ENCODE assay signal across 24 cellular contexts in genomic region chr2:237546040-237546875, GRCh38. TPM values are rescaled to one million over a fixed set of nuclear protein-coding genes. Genes with fewer than 3 reads are reported as not detected.
"Had no signal": no experiment of that assay in that cellular context is flagged by ENCODE, and none has a peak within 500 bp of the region (broad histone marks: within the 10 kb centered on the region; RNA-seq: fewer than 3 reads in every experiment).

No MANE protein-coding gene starts in this region.

- H3K4me1 ChIP-seq: body of pancreas had no signal

- H3K4me3 ChIP-seq: body of pancreas, prostate gland, right lobe of liver, SJSA1 had no signal

- H3K27me3 ChIP-seq: body of pancreas, right lobe of liver, SJSA1 had no signal

- H3K9me3 ChIP-seq: body of pancreas, prostate gland, right lobe of liver, SJSA1 had no signal

- H3K27ac ChIP-seq: body of pancreas, prostate gland, SJSA1 had no signal

- H3K36me3 ChIP-seq: SJSA1 had no signal

- DNase-seq: activated CD4-positive, alpha-beta T cell treated with anti-CD3 and anti-CD28 coated beads for 48 hours; activated CD8-positive, alpha-beta T cell treated with anti-CD3 and anti-CD28 coated beads for 36 hours; activated gamma-delta T cell; activated T-cell treated with anti-CD3 and anti-CD28 coated beads, Interleukin-2, amount 50 U/mL, for 48 hours; body of pancreas; central memory CD4-positive, alpha-beta T cell; cortex of kidney; effector memory CD4-positive, alpha-beta T cell; foreskin melanocyte; naive thymus-derived CD8-positive, alpha-beta T cell; nucleus accumbens; right lobe of liver; stimulated activated CD4-positive, alpha-beta T cell treated with anti-CD3 and anti-CD28 coated beads, Interleukin-2, amount 100 ng/mL, for 24 hours; SW 1271 had no signal

- FAIRE-seq: TTC549 had no signal

- ATAC-seq: activated CD8-positive, alpha-beta T cell treated with anti-CD3 and anti-CD28 coated beads for 36 hours; activated naive CD4-positive, alpha-beta T cell treated with anti-CD3 and anti-CD28 coated beads, Interleukin-2, amount 50 U/mL, for 72 hours; body of pancreas; naive thymus-derived CD8-positive, alpha-beta T cell; right lobe of liver; stimulated activated memory B cell treated with anti-CD40 and anti-IgM and Interleukin-4, amounts not matched to agents 10 μg/mL and 1 μg/mL and 100 μg/mL, for 72 hours; WTC11 had no signal

RNA-seq across cellular contexts. Expression of gene PRLH, which starts 20.1 kb away (rescaled TPM):
- total RNA-seq: activated CD8-positive, alpha-beta T cell treated with anti-CD3 and anti-CD28 coated beads for 36 hours; activated naive CD4-positive, alpha-beta T cell treated with anti-CD3 and anti-CD28 coated beads, Interleukin-2, amount 50 U/mL, for 72 hours; body of pancreas; lung microvascular endothelial cell; mucosa of gallbladder; naive thymus-derived CD8-positive, alpha-beta T cell; prostate gland; right lobe of liver; SJSA1; T-helper 2 cell treated with Interferon-gamma antibody and Interleukin-4, amounts not matched to agents 100 ng/mL and 5 ng/mL, for 36 hours; WTC11 had no signal
- polyA plus RNA-seq: naive thymus-derived CD8-positive, alpha-beta T cell; thymus had no signal

RNA-seq across cellular contexts. Expression of gene RAB17, which starts 44.3 kb away (rescaled TPM):
- total RNA-seq: naive thymus-derived CD8-positive, alpha-beta T cell; T-helper 2 cell treated with Interferon-gamma antibody and Interleukin-4, amounts not matched to agents 100 ng/mL and 5 ng/mL, for 36 hours had no signal
- polyA plus RNA-seq: naive thymus-derived CD8-positive, alpha-beta T cell had no signal

RNA-seq across cellular contexts. Expression of gene MLPH, which starts 59.2 kb away (rescaled TPM):
- total RNA-seq: activated CD8-positive, alpha-beta T cell treated with anti-CD3 and anti-CD28 coated beads for 36 hours; activated naive CD4-positive, alpha-beta T cell treated with anti-CD3 and anti-CD28 coated beads, Interleukin-2, amount 50 U/mL, for 72 hours; naive thymus-derived CD8-positive, alpha-beta T cell; T-helper 2 cell treated with Interferon-gamma antibody and Interleukin-4, amounts not matched to agents 100 ng/mL and 5 ng/mL, for 36 hours had no signal
- polyA plus RNA-seq: naive thymus-derived CD8-positive, alpha-beta T cell had no signal
